ENCODE assay signal across 9 cellular contexts in genomic region chr17:40485851-40486512, GRCh38. TPM values are rescaled to one million over a fixed set of nuclear protein-coding genes. Genes with fewer than 3 reads are reported as not detected.
DNase-seq lines count a peak whose midpoint lies in the region; ATAC-seq, FAIRE-seq and TF ChIP-seq lines count a peak whose summit lies in the region.
"Had no signal": no experiment of that assay in that cellular context is flagged by ENCODE, and none has a peak within 500 bp of the region (broad histone marks: within the 10 kb centered on the region; RNA-seq: fewer than 3 reads in every experiment).

No MANE protein-coding gene starts in this region.

- H3K9ac ChIP-seq in SK-N-SH = peak overlapping the region; percentile 71

- H4K20me1 ChIP-seq in SK-N-SH (ENCODE audit: insufficient read depth) = no peaks in the 10 kb centered on the region

- peaks cover 26% of the 10 kb centered on the region for H3F3A ChIP-seq in SK-N-SH (replicated peaks; ENCODE audit: insufficient read depth)

- intact Hi-C loops in pancreas (cut with DNase I) = no loop called here

- no peak for FAIRE-seq in pancreas (lab: Jason Lieb, UNC)
- FAIRE-seq in GM12891 (lab: Jason Lieb, UNC) = no peak

- peak; percentile 97 for DNase-seq in HFF-Myc (ENCODE audit: extremely low read depth, low read depth)
- DNase-seq in SK-N-SH = no peak
- DNase-seq in dermis blood vessel endothelial cell = peak; percentile 18
- DNase-seq in pancreas = no peak
- no peak for DNase-seq in GM12891 (ENCODE audit: insufficient read length, low spot score)

- 15% methylated on average over 13 of the region's 17 CpGs for WGBS in SK-N-SH (ENCODE audit: low lambda C conversion rate)
- 41 to 46% methylated on average over 17 of the region's 17 CpGs for WGBS in pancreas, 2 donors

- peak overlapping the region; percentile 74 for H3K4me2 ChIP-seq in SK-N-SH

- H3K9me2 ChIP-seq in SK-N-SH = no peaks in the 10 kb centered on the region

- peak in 3 of 4 donors; percentile 32 to 50 (median 34) for ATAC-seq in pancreas
- ATAC-seq in HG03280 (IDR thresholded peaks at IDR 0.05; ENCODE audit: unreplicated experiment) = no peak
- no peak for ATAC-seq in GM21367 (IDR thresholded peaks at IDR 0.05; ENCODE audit: unreplicated experiment)
- no peak for ATAC-seq in HG03342 (IDR thresholded peaks at IDR 0.05; ENCODE audit: unreplicated experiment)

- no peak for TF ChIP-seq RAD21 in SK-N-SH (IDR thresholded peaks at IDR 0.05; ENCODE audit: low read length)

- no peak for TF ChIP-seq POLR2A in GM12891 (IDR thresholded peaks at IDR 0.05; ENCODE audit: low read depth, low read length)

- H3K4me1 ChIP-seq in SK-N-SH (ENCODE audit: control insufficient read depth in 1 of 2, insufficient read depth in 2 of 2, low read depth in 1 of 2, low read length in 1 of 2) (peaks cover 24 to 37% of the 10 kb centered on the region in 2 experiments), pancreas (peaks cover 0 to 3% (median 0%) of the 10 kb centered on the region in 3 donors)

- H3K79me2 ChIP-seq in SK-N-SH (ENCODE audit: insufficient read depth) = no peaks in the 10 kb centered on the region

- POLR2A ChIA-PET in SK-N-SH (lab: Yijun Ruan, JAX) = no interaction called here

- TF ChIP-seq CTCF in HFF-Myc (IDR thresholded peaks at IDR 0.05; ENCODE audit: low read depth, low read length, missing control alignments) (no peak), SK-N-SH (IDR thresholded peaks at IDR 0.05) (no peak), pancreas (IDR thresholded peaks at IDR 0.05) (no peak)

- H3K4me3 ChIP-seq in HFF-Myc (replicated peaks; ENCODE audit: low read depth, low read length) (peak overlapping the region; percentile 16), SK-N-SH (ENCODE audit: low read depth in 2 of 2, low read length in 1 of 2) (peak overlapping the region in 1 of 2 experiments; percentile 43; a peak in 1 of 4 replicates), pancreas (no peak overlapping the region)

- H3K27ac ChIP-seq in SK-N-SH (ENCODE audit: low read depth in 2 of 2, low read length in 1 of 2) (peak overlapping the region; percentile 62 to 94), pancreas (no peak overlapping the region)
- H3K27ac ChIP-seq: neutrophil had no signal

- TF ChIP-seq EP300 in SK-N-SH (IDR thresholded peaks at IDR 0.05; ENCODE audit: borderline replicate concordance in 1 of 2, low read depth in 1 of 2, low read length in 1 of 2) = peak in 1 of 2 experiments; percentile 80; a peak in 1 of 4 replicates

- H3K27me3 ChIP-seq in SK-N-SH (ENCODE audit: insufficient read depth) = no peaks in the 10 kb centered on the region
- H3K27me3 ChIP-seq in pancreas = no peaks in the 10 kb centered on the region

- CTCF ChIA-PET in SK-N-SH (lab: Yijun Ruan, JAX) = interaction anchor here (0.7 to 5.1 kb wide), 6 partner anchors 10 to 50 kb away, joined by 3 to 30 read pairs (median 6); no protein-coding TSS in a partner anchor

- H3K36me3 ChIP-seq in SK-N-SH (replicated peaks in 1 of 2; ENCODE audit: control insufficient read depth in 1 of 2, insufficient read depth in 2 of 2, low read length in 1 of 2) = no peaks in the 10 kb centered on the region
- H3K36me3 ChIP-seq in pancreas = no peaks in the 10 kb centered on the region
- H3K36me3 ChIP-seq: neutrophil had no signal

- H2AFZ ChIP-seq in SK-N-SH (ENCODE audit: low read depth) = peak overlapping the region; percentile 58; the same call in 1 of the 2 replicates

- H3K9me3 ChIP-seq in SK-N-SH (no peaks in the 10 kb centered on the region), pancreas (no peaks in the 10 kb centered on the region)
- H3K9me3 ChIP-seq: neutrophil had no signal

TF ChIP-seq in SK-N-SH, 30 proteins besides CTCF, POLR2A, EP300 and RAD21 (continues in another document):
- peak; percentile 71 for TF ChIP-seq TEAD4 (IDR thresholded peaks at IDR 0.05; ENCODE audit: borderline replicate concordance, insufficient read depth)
- TF ChIP-seq SIN3A (IDR thresholded peaks at IDR 0.05; ENCODE audit: borderline replicate concordance, low read depth, low read length) = 0 out of 2 replicates have a peak, but pooled peaks have one; percentile 66
- TF ChIP-seq PBX3 (IDR thresholded peaks at IDR 0.05) = peak; percentile 72; the same call in 1 of the 2 replicates
- peak; percentile 71 for TF ChIP-seq TAF1 (IDR thresholded peaks at IDR 0.05; ENCODE audit: borderline replicate concordance, low read depth, low read length)
- TF ChIP-seq MAX (IDR thresholded peaks at IDR 0.05; ENCODE audit: low read depth) = peak; percentile 64
- peak; percentile 80 for TF ChIP-seq TCF12 (IDR thresholded peaks at IDR 0.05)

TF ChIP-seq in GM12891, 5 proteins besides CTCF, POLR2A, EP300 and RAD21:
- no peak for TF ChIP-seq POLR2AphosphoS5 (IDR thresholded peaks at IDR 0.05; ENCODE audit: low read depth, low read length)
- TF ChIP-seq TAF1 (IDR thresholded peaks at IDR 0.05; ENCODE audit: low read depth, low read length) = no peak
- TF ChIP-seq PAX5 (IDR thresholded peaks at IDR 0.05; ENCODE audit: insufficient read depth, low read length, severe bottlenecking) = no peak
- TF ChIP-seq POU2F2 (IDR thresholded peaks at IDR 0.05; ENCODE audit: low read depth, low read length) = no peak
- TF ChIP-seq SPI1 (IDR thresholded peaks at IDR 0.05; ENCODE audit: low read depth, low read length) = no peak
TF ChIP-seq in GM12891: peak in this region for 0.

RNA-seq across cellular contexts. Expression of gene TNS4, which starts 15.4 kb away (rescaled TPM):
- not detected in 2 replicates for polyA plus RNA-seq in SK-N-SH (2012; rRNA removed)
- 0.01 TPM in 1 of 2 replicates, not detected in the other for polyA plus RNA-seq in SK-N-SH (2012; cell fraction: cytosol; rRNA removed)
- 0.02 TPM in 1 of 2 replicates, not detected in the other for polyA plus RNA-seq in SK-N-SH (2012; cell fraction: nucleus; rRNA removed)
- not detected in 2 replicates for total RNA-seq in dermis blood vessel endothelial cell
- total RNA-seq in pancreas = under 1 TPM in 2 of 6 donors, not detected in 4; 0.16 to 0.24 TPM
- not detected for polyA plus RNA-seq in pancreas
- 0.22 TPM for polyA plus RNA-seq in GM12891 (2012; ENCODE audit: low read depth, missing spikeins)

RNA-seq across cellular contexts. Expression of gene IGFBP4, which starts 42.7 kb away (rescaled TPM):
- 101 and 128 TPM in 2 replicates for polyA plus RNA-seq in SK-N-SH (2012; rRNA removed)
- polyA plus RNA-seq in SK-N-SH (2012; cell fraction: cytosol; rRNA removed) = 92.5 and 132 TPM in 2 replicates
- polyA plus RNA-seq in SK-N-SH (2012; cell fraction: nucleus; rRNA removed) = 60.9 and 69.1 TPM in 2 replicates
- total RNA-seq in dermis blood vessel endothelial cell = 375 and 706 TPM in 2 replicates
- 100 to 1,000 TPM in 3 of 6 donors, 10 to 100 TPM in 3; 30.2 to 190 (median 80.4) TPM for total RNA-seq in pancreas
- polyA plus RNA-seq in pancreas = 10 to 100 TPM; 58.7 to 72.3 TPM
- polyA plus RNA-seq in GM12891 (2012; ENCODE audit: low read depth, missing spikeins) = 5.1 TPM

Comparison
In these comparisons a context has a peak if more than half of its experiments do, and no peak if none do; other contexts are left out.
1. DNase-seq: peak in HFF-Myc (single experiment) and dermis blood vessel endothelial cell (single experiment); none in SK-N-SH (single experiment), pancreas (0 of 6) and GM12891 (single experiment).
2. H3K27ac ChIP-seq: peak in SK-N-SH (2 of 2); none in pancreas (0 of 4).
3. ATAC-seq: peak in pancreas (3 of 4); none in HG03280 (single experiment), GM21367 (single experiment) and HG03342 (single experiment).